In genomic region chr2:112293636-112294401, GRCh38 we compare ENCODE assay signal across 14 cellular contexts. TPM values are rescaled to one million over a fixed set of nuclear protein-coding genes. Genes with fewer than 3 reads are reported as not detected.
DNase-seq lines count a peak whose midpoint lies in the region; ATAC-seq, FAIRE-seq and TF ChIP-seq lines count a peak whose summit lies in the region.
"Had no signal": no experiment of that assay in that cellular context is flagged by ENCODE, and none has a peak within 500 bp of the region (broad histone marks: within the 10 kb centered on the region; RNA-seq: fewer than 3 reads in every experiment).

No MANE protein-coding gene starts in this region.

- BruUV-seq in IMR-90 (replicated peaks; lab: Mats Ljungman, UMichigan), result no TSS peak

- no peak overlapping the region for H3K9ac ChIP-seq in IMR-90 (ENCODE audit: low read depth, low read length)

- ATAC-seq in heart left ventricle, result peak; percentile 67 to 78 (median 69)
- no peak for ATAC-seq in IMR-90 (ENCODE audit: low read depth)
- peak in 3 of 4 donors; percentile 54 to 82 (median 55) for ATAC-seq in pancreas
- ATAC-seq: GM12878 had no signal

- no peak overlapping the region for H2BK15ac ChIP-seq in IMR-90 (ENCODE audit: low read depth, low read length)

- no peak for DNase-seq in heart left ventricle
- no peak for DNase-seq in left ventricle myocardium inferior
- DNase-seq in IMR-90, result no peak
- peak; percentile 61 for DNase-seq in cerebellar cortex (ENCODE audit: low spot score)
- no peak for DNase-seq in pancreas
- no peak for DNase-seq in NCI-H510A (lab: John Stamatoyannopoulos, UW)
- no peak for DNase-seq in ureter (ENCODE audit: low spot score)
- DNase-seq in SJCRH30, result no peak
- DNase-seq: Calu3; CD4-positive, alpha-beta T cell; DMS 273 treated with DMSO at 0.1 percent for 48 hours; H7 had no signal

- no peak overlapping the region for H2BK20ac ChIP-seq in IMR-90 (ENCODE audit: low read depth, low read length)

- H3K14ac ChIP-seq in IMR-90 (replicated peaks; ENCODE audit: low read depth, low read length), result no peak overlapping the region

- H3K36me3 ChIP-seq in heart left ventricle (no peaks in the 10 kb centered on the region), left ventricle myocardium inferior (no peaks in the 10 kb centered on the region), IMR-90 (ENCODE audit: control insufficient read depth, insufficient read depth, low read length) (no peaks in the 10 kb centered on the region), pancreas (no peaks in the 10 kb centered on the region), SJCRH30 (no peaks in the 10 kb centered on the region)

- H2AFZ ChIP-seq in IMR-90 (replicated peaks; ENCODE audit: low read length, poor library complexity), result no peak overlapping the region

- H4K20me1 ChIP-seq in IMR-90 (ENCODE audit: insufficient read depth, low read length), result no peaks in the 10 kb centered on the region

- no peak overlapping the region for H3K56ac ChIP-seq in IMR-90 (ENCODE audit: extremely low read depth, insufficient read depth, low read length)

- TF ChIP-seq POLR2A in heart left ventricle (IDR thresholded peaks at IDR 0.05) (no peak), IMR-90 (IDR thresholded peaks at IDR 0.05; ENCODE audit: low read depth, low read length) (no peak)

- intact Hi-C loops in heart left ventricle (cut with DNase I) (no loop called here), left ventricle myocardium inferior (cut with micrococcal nuclease) (no loop called here), IMR-90 (cut with micrococcal nuclease) (no loop called here), pancreas (cut with DNase I) (no loop called here)

- H3K27ac ChIP-seq in heart left ventricle, result no peak overlapping the region
- no peak overlapping the region for H3K27ac ChIP-seq in left ventricle myocardium inferior (replicated peaks)
- H3K27ac ChIP-seq in IMR-90 (ENCODE audit: insufficient read depth, low read length), result no peak overlapping the region
- H3K27ac ChIP-seq in pancreas, result no peak overlapping the region
- no peak overlapping the region for H3K27ac ChIP-seq in SJCRH30

- no peak for TF ChIP-seq CTCF in heart left ventricle (IDR thresholded peaks at IDR 0.05)
- no peak for TF ChIP-seq CTCF in left ventricle myocardium inferior (IDR thresholded peaks at IDR 0.05; ENCODE audit: borderline replicate concordance)
- TF ChIP-seq CTCF in IMR-90 (conservative IDR thresholded peaks at IDR 0.05; ENCODE audit: low read depth, low read length), result no peak
- no peak for TF ChIP-seq CTCF in pancreas (IDR thresholded peaks at IDR 0.05)

- no peaks in the 10 kb centered on the region for H3K9me3 ChIP-seq in heart left ventricle
- H3K9me3 ChIP-seq in left ventricle myocardium inferior (replicated peaks), result no peaks in the 10 kb centered on the region
- H3K9me3 ChIP-seq in IMR-90 (ENCODE audit: control insufficient read depth, insufficient read depth, low read length), result no peaks in the 10 kb centered on the region
- H3K9me3 ChIP-seq in pancreas, result no peaks in the 10 kb centered on the region
- no peaks in the 10 kb centered on the region for H3K9me3 ChIP-seq in SJCRH30 (replicated peaks)

- dilution Hi-C loops in IMR-90 (cut with HindIII; ENCODE audit: low sequenced_read_pairs, unreplicated experiment), result no loop called here

- H4K5ac ChIP-seq in IMR-90 (ENCODE audit: low read depth, low read length), result no peak overlapping the region

- H2BK5ac ChIP-seq in IMR-90 (ENCODE audit: low read depth, low read length, poor library complexity, severe bottlenecking), result no peak overlapping the region

- no peak for TF ChIP-seq RAD21 in IMR-90 (IDR thresholded peaks at IDR 0.05; ENCODE audit: low read length)

- H3K4me1 ChIP-seq in heart left ventricle (peaks cover 0 to 8% (median 0%) of the 10 kb centered on the region in 12 donors), left ventricle myocardium inferior (peaks cover 22% of the 10 kb centered on the region), IMR-90 (ENCODE audit: control insufficient read depth, insufficient read depth, low read length) (no peaks in the 10 kb centered on the region), pancreas (no peaks in the 10 kb centered on the region), SJCRH30 (no peaks in the 10 kb centered on the region)

- POLR2A ChIA-PET in IMR-90 (lab: Charles Lee; ENCODE audit: unreplicated experiment), result no interaction called here

- no peak overlapping the region for H2AK5ac ChIP-seq in IMR-90 (ENCODE audit: low read depth, low read length)

- no peaks in the 10 kb centered on the region for H3K27me3 ChIP-seq in heart left ventricle
- no peaks in the 10 kb centered on the region for H3K27me3 ChIP-seq in left ventricle myocardium inferior (ENCODE audit: low read depth)
- H3K27me3 ChIP-seq in IMR-90 (ENCODE audit: control insufficient read depth, insufficient read depth, low read length), result no peaks in the 10 kb centered on the region
- H3K27me3 ChIP-seq in pancreas, result no peaks in the 10 kb centered on the region
- no peaks in the 10 kb centered on the region for H3K27me3 ChIP-seq in SJCRH30

- H3K4me3 ChIP-seq in heart left ventricle, result no peak overlapping the region
- H3K4me3 ChIP-seq in left ventricle myocardium inferior, result no peak overlapping the region
- H3K4me3 ChIP-seq in IMR-90 (ENCODE audit: insufficient read depth, low read depth, low read length), result no peak overlapping the region
- H3K4me3 ChIP-seq in pancreas, result no peak overlapping the region
- H3K4me3 ChIP-seq in SJCRH30, result no peak overlapping the region
- H3K4me3 ChIP-seq: GM12878 had no signal

- in situ Hi-C loops in IMR-90 (cut with MboI; ENCODE audit: low sequenced_read_pairs), result no loop called here

- H4K8ac ChIP-seq in IMR-90 (ENCODE audit: low read depth in 2 of 2, low read length in 2 of 2), result no peak overlapping the region

- H2AK9ac ChIP-seq in IMR-90 (replicated peaks; ENCODE audit: low read depth, low read length, poor library complexity), result no peak overlapping the region

- no peak overlapping the region for H3K23ac ChIP-seq in IMR-90 (ENCODE audit: low read depth, low read length)

- H2BK120ac ChIP-seq in IMR-90 (ENCODE audit: low read depth, low read length), result no peak overlapping the region

- H3K79me1 ChIP-seq in IMR-90 (ENCODE audit: low read depth in 1 of 2, low read length in 2 of 2), result peaks cover 0 to 4% of the 10 kb centered on the region in 2 experiments; a peak in 1 of 4 replicates

- no peak for FAIRE-seq in pancreas (lab: Jason Lieb, UNC)
- FAIRE-seq: GM12878, GM18507 had no signal

- H4K91ac ChIP-seq in IMR-90 (ENCODE audit: insufficient read depth, low read depth, low read length), result no peak overlapping the region

- H3K4me2 ChIP-seq in IMR-90 (ENCODE audit: low read depth, low read length), result no peak overlapping the region

- H3K18ac ChIP-seq in IMR-90 (ENCODE audit: low read depth, low read length), result no peak overlapping the region

- CTCF ChIA-PET in IMR-90 (lab: Yijun Ruan, JAX), result no interaction called here

- H3K4ac ChIP-seq in IMR-90 (ENCODE audit: low read depth, low read length), result no peak overlapping the region

- no peaks in the 10 kb centered on the region for H3K9me1 ChIP-seq in IMR-90 (ENCODE audit: insufficient read depth, low read length)

- 73 to 77% (median 75%) methylated on average over 8 of the region's 8 CpGs for WGBS in heart left ventricle, 4 donors
- no CpG with 5 or more reads among the region's 8 CpGs for WGBS in IMR-90 (ENCODE audit: extremely low coverage in 2 of 2, insufficient read length in 1 of 2), 2 experiments
- WGBS in pancreas, 2 donors, result 60 to 89% methylated on average over 8 of the region's 8 CpGs

TF ChIP-seq in IMR-90, 13 proteins besides CTCF, POLR2A, EP300 and RAD21:
- TF ChIP-seq MAZ (IDR thresholded peaks at IDR 0.05; ENCODE audit: borderline replicate concordance, low read depth, low read length), result no peak
- TF ChIP-seq MAFK (IDR thresholded peaks at IDR 0.05; ENCODE audit: low read depth, low read length), result peak; percentile 17; the same call in 1 of the 2 replicates

RNA-seq across cellular contexts. Expression of gene ZC3H6, which starts 18.4 kb away (rescaled TPM):
- 10 to 100 TPM; 11.3 to 30.1 (median 18.0) TPM for total RNA-seq in heart left ventricle
- 10 to 100 TPM in 1 of 2 donors, 1 to 10 TPM in 1; 1.5 to 11.7 TPM for polyA plus RNA-seq in heart left ventricle
- 23.5 TPM for total RNA-seq in left ventricle myocardium inferior
- total RNA-seq in IMR-90 (2012; rRNA removed), result 2.0 and 2.2 TPM in 2 replicates
- 0.55 and 0.60 TPM in 2 replicates for polyA plus RNA-seq in IMR-90 (2012; rRNA removed)
- 0.14 and 0.18 TPM in 2 replicates for polyA plus RNA-seq in IMR-90 (2012; cell fraction: cytosol; rRNA removed)
- polyA plus RNA-seq in IMR-90 (2012; cell fraction: nucleus; rRNA removed; ENCODE audit: low replicate concordance), result 0.29 and 1.2 TPM in 2 replicates
- total RNA-seq in pancreas, result 1 to 10 TPM; 5.4 to 9.3 (median 6.3) TPM
- 1 to 10 TPM; 2.0 to 2.4 TPM for polyA plus RNA-seq in pancreas
- 18.9 TPM for total RNA-seq in ureter
- 1.4 and 1.6 TPM in 2 replicates for total RNA-seq in SJCRH30 (2014; rRNA removed; shearing (Covaris generic))

RNA-seq across cellular contexts. Expression of gene ZC3H8, which starts 39.0 kb away (rescaled TPM):
- total RNA-seq in heart left ventricle (10 to 100 TPM in 3 of 9 donors, 1 to 10 TPM in 6; 5.1 to 12.2 (median 8.1) TPM), left ventricle myocardium inferior (15.2 TPM), IMR-90 (2012; rRNA removed) (0.18 and 1.7 TPM in 2 replicates), pancreas (1 to 10 TPM; 3.1 to 8.6 (median 4.5) TPM), ureter (23.9 TPM)
- polyA plus RNA-seq in heart left ventricle (1 to 10 TPM; 6.3 to 7.8 TPM), IMR-90 (2012; rRNA removed) (1.6 TPM in 2 replicates), pancreas (1 to 10 TPM; 3.9 to 4.7 TPM)
- polyA plus RNA-seq in IMR-90 (2012; cell fraction: cytosol; rRNA removed), result 0.07 and 0.10 TPM in 2 replicates
- 0.30 and 8.6 TPM in 2 replicates for polyA plus RNA-seq in IMR-90 (2012; cell fraction: nucleus; rRNA removed; ENCODE audit: low replicate concordance)
- 23.4 and 24.1 TPM in 2 replicates for total RNA-seq in SJCRH30 (2014; rRNA removed; shearing (Covaris generic))
